ENCODE assay signal across 15 cellular contexts in the genomic region with DNA sequence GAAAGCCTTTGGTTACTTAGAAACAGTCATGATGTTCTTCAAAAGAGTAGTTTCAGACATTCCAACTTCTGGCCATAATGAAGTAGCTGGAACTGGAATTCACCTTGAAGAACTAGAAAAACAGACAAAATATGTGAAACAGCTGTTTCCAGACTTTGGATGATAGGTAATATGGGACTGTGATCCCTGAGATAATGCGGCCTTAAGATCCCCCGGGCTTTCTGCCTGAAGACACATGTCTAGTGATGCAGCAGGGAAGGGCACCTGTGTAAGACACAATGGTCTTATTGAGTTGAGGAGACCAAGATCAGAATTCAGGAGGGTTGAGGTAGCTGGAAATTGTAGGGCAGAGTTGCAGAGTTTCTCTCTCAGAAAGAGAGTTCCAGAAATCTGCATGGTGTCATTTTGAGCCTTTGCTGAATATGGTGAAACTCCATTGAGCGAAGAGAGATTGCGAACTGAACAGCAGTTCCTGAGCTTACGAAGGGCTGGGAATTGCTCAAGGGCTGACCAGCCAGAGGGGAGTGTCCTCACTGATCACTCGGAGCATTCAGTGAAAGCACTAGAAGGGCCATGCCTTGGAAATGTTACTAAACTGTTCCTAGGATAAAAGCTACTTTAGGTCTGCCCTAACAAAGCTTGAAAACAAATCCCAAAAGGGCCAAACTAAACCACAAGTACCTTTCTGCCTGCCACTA.
"Had no signal": no experiment of that assay in that cellular context is flagged by ENCODE, and none has a peak within 500 bp of the region (broad histone marks: within the 10 kb centered on the region; RNA-seq: fewer than 3 reads in every experiment).

No MANE protein-coding gene starts in this region.

- H3K4me1 ChIP-seq: transverse colon had no signal

- H3K27ac ChIP-seq: epithelial cell of prostate, transverse colon had no signal

- H3K36me3 ChIP-seq: right atrium auricular region, transverse colon had no signal

- H3K4me3 ChIP-seq: right atrium auricular region, transverse colon had no signal

- H3K9me3 ChIP-seq: right atrium auricular region, transverse colon had no signal

- DNase-seq: activated B cell treated with CpG ODN at 0.5 μM for 24 hours; activated CD4-positive, alpha-beta T cell treated with anti-CD3 and anti-CD28 coated beads for 48 hours; activated CD8-positive, alpha-beta T cell treated with anti-CD3 and anti-CD28 coated beads for 36 hours; activated effector memory CD4-positive, alpha-beta T cell treated with anti-CD3 and anti-CD28 coated beads, Interleukin-2, amount 50 U/mL, for 16 hours; activated T-cell treated with anti-CD3 and anti-CD28 coated beads, Interleukin-2, amount 50 U/mL, for 4 hours; amygdala; effector memory CD8-positive, alpha-beta T cell; hypothalamus; stimulated activated naive CD8-positive, alpha-beta T cell treated with anti-CD3 and anti-CD28 coated beads, Interleukin-15, Interleukin-2, amounts not matched to agents 100 U/mL and 50 U/mL, for 24 hours; T-helper 2 cell; transverse colon had no signal

- ATAC-seq: activated CD8-positive, alpha-beta T cell treated with anti-CD3 and anti-CD28 coated beads for 36 hours; activated naive CD4-positive, alpha-beta T cell treated with anti-CD3 and anti-CD28 coated beads, Interleukin-2, amount 50 U/mL, for 72 hours; activated T-cell treated with anti-CD3 and anti-CD28 coated beads, Interleukin-2, amount 50 U/mL, for 4 hours; effector memory CD8-positive, alpha-beta T cell; natural killer cell treated with Interleukin-12 subunit alpha and Interleukin-12 subunit beta and Interleukin-15 and Interleukin-18, amount 100 ng/mL, for 72 hours; stimulated activated naive CD8-positive, alpha-beta T cell treated with anti-CD3 and anti-CD28 coated beads, Interleukin-15, Interleukin-2, amounts not matched to agents 100 U/mL and 50 U/mL, for 24 hours had no signal

- H3K27me3 ChIP-seq: right atrium auricular region, transverse colon had no signal
